In genomic region chr4:48021086-48021485, GRCh38 we compare ENCODE assay signal across 17 cellular contexts. TPM values are rescaled to one million over a fixed set of nuclear protein-coding genes. Genes with fewer than 3 reads are reported as not detected.
"Had no signal": no experiment of that assay in that cellular context is flagged by ENCODE, and none has a peak within 500 bp of the region (broad histone marks: within the 10 kb centered on the region; RNA-seq: fewer than 3 reads in every experiment).

No MANE protein-coding gene starts in this region.

- H3K4me3 Mint-ChIP-seq: immature natural killer cell, memory B cell, mesothelial cell of epicardium, natural killer cell, neural crest cell had no signal

- DNase-seq: dermis blood vessel endothelial cell; esophagus squamous epithelium; foreskin fibroblast; glutamatergic neuron; immature natural killer cell; left lung; lower lobe of right lung; natural killer cell; small intestine; stimulated activated CD4-positive, alpha-beta T cell treated with anti-CD3 and anti-CD28 coated beads, Interleukin-12 subunit alpha, Interleukin-12 subunit beta, amount 100 ng/mL, for 4 hours; stimulated activated naive CD4-positive, alpha-beta T cell treated with Interleukin-2 at 50 U/mL for 16 hours; testis had no signal

- ATAC-seq: gastroesophageal sphincter, left lung, lower lobe of right lung, natural killer cell had no signal

- H3K27ac Mint-ChIP-seq: immature natural killer cell, memory B cell, mesothelial cell of epicardium, natural killer cell had no signal

- H3K36me3 Mint-ChIP-seq: memory B cell, mesothelial cell of epicardium, natural killer cell had no signal

- H3K9me3 Mint-ChIP-seq: immature natural killer cell, memory B cell, mesothelial cell of epicardium, natural killer cell, neural crest cell had no signal

RNA-seq across cellular contexts. Expression of gene CNGA1, which starts 4.6 kb away (rescaled TPM):
- total RNA-seq: dermis blood vessel endothelial cell, natural killer cell, neural crest cell, osteocyte had no signal
